In the genomic region with DNA sequence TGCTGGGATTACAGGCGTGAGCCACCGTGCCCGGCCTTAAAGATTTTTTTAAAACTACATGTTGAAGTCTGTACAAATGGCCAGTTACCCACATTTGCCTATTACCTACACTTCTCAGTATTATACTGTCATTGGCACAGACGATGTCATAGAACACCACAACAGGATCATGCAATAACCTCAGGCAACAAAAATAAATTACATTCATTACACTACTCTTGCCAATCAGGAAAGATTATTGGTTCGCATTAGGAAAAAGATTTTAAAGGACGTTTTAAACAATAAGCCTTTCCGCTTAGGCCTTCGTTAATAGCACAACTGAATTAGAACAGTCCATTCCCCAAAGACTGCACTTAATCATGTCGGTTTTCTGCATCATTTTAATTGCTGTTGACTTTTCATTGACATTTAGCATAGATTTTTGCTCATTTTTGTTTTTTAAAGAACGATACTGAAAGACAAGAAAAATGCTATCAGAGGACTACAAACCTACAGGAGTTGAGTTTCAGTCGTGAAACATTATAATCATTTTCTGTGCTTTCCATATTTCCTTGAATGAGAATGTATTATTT, we compare ENCODE assay signal across 8 cellular contexts. TPM values are rescaled to one million over a fixed set of nuclear protein-coding genes. Genes with fewer than 3 reads are reported as not detected.
DNase-seq lines count a peak whose midpoint lies in the region; ATAC-seq and TF ChIP-seq lines count a peak whose summit lies in the region.

No MANE protein-coding gene starts in this region.

- DNase-seq in heart left ventricle (no peak), Right ventricle myocardium inferior (ENCODE audit: missing footprints) (no peak), upper lobe of right lung (no peak), kidney glomerular epithelial cell (lab: John Stamatoyannopoulos, UW) (no peak), substantia nigra (lab: John Stamatoyannopoulos, UW) (no peak)
- DNase-seq in activated T-helper 2 cell treated with anti-CD3 and anti-CD28 coated beads, Interferon-gamma antibody, Interleukin-2, Interleukin-4, amounts not matched to agents 10 μg/mL and 5 μg/mL and 100 μg/mL, durations not matched to agents 14 hours and 24 hours and 36 hours (ENCODE audit: low spot score) = no peak

- peak overlapping the region; percentile 95 for H3K27ac Mint-ChIP-seq in activated T-helper 2 cell treated with anti-CD3 and anti-CD28 coated beads, Interferon-gamma antibody, Interleukin-2, Interleukin-4, amounts not matched to agents 10 μg/mL and 5 μg/mL and 100 μg/mL, durations not matched to agents 14 hours and 24 hours and 36 hours

- no peak for TF ChIP-seq POLR2A in heart left ventricle (IDR thresholded peaks at IDR 0.05)

- peaks cover 21% of the 10 kb centered on the region for H3K36me3 Mint-ChIP-seq in activated T-helper 2 cell treated with anti-CD3 and anti-CD28 coated beads, Interferon-gamma antibody, Interleukin-2, Interleukin-4, amounts not matched to agents 10 μg/mL and 5 μg/mL and 100 μg/mL, durations not matched to agents 14 hours and 24 hours and 36 hours (ENCODE audit: low read depth)

- no peaks in the 10 kb centered on the region for H3K9me3 ChIP-seq in heart left ventricle
- no peaks in the 10 kb centered on the region for H3K9me3 ChIP-seq in liver (ENCODE audit: control insufficient read depth in 4 of 4, low read length in 3 of 4)
- no peaks in the 10 kb centered on the region for H3K9me3 ChIP-seq in upper lobe of right lung

- H3K27ac ChIP-seq in heart left ventricle (peak overlapping the region in 11 of 12 donors; percentile 83 to 98 (median 96)), liver (ENCODE audit: low read depth in 1 of 2, low read length in 2 of 2) (peak overlapping the region in 1 of 2 donors; percentile 16), upper lobe of right lung (peak overlapping the region; percentile 95), substantia nigra (ENCODE audit: low read depth, low read length, poor library complexity, severe bottlenecking) (no peak overlapping the region)

- no peak for TF ChIP-seq RAD21 in liver (IDR thresholded peaks at IDR 0.05)

- WGBS in heart left ventricle, 4 donors = 72 to 75% (median 73%) methylated on average over 11 of the region's 11 CpGs
- WGBS in liver = 81% methylated on average over 11 of the region's 11 CpGs

- peaks cover 34% of the 10 kb centered on the region for H3K4me1 Mint-ChIP-seq in activated T-helper 2 cell treated with anti-CD3 and anti-CD28 coated beads, Interferon-gamma antibody, Interleukin-2, Interleukin-4, amounts not matched to agents 10 μg/mL and 5 μg/mL and 100 μg/mL, durations not matched to agents 14 hours and 24 hours and 36 hours (ENCODE audit: low read depth)

- H3K36me3 ChIP-seq in heart left ventricle (no peaks in the 10 kb centered on the region), liver (ENCODE audit: control insufficient read depth in 4 of 4, insufficient read depth in 3 of 4, low read depth in 1 of 4, low read length in 3 of 4) (no peaks in the 10 kb centered on the region), upper lobe of right lung (no peaks in the 10 kb centered on the region)

- ATAC-seq in heart left ventricle (no peak), Right ventricle myocardium inferior (no peak), upper lobe of right lung (no peak), GM21528 (IDR thresholded peaks at IDR 0.05; ENCODE audit: low FRiP score, unreplicated experiment) (no peak)

- H3K4me1 ChIP-seq in heart left ventricle (peaks cover 0 to 40% (median 15%) of the 10 kb centered on the region in 12 donors), liver (ENCODE audit: control insufficient read depth in 4 of 4, insufficient read depth in 4 of 4, low read length in 3 of 4) (peaks cover 0 to 21% (median 5%) of the 10 kb centered on the region in 4 donors), upper lobe of right lung (peaks cover 18% of the 10 kb centered on the region)

- H3K27me3 ChIP-seq in heart left ventricle (no peaks in the 10 kb centered on the region), liver (ENCODE audit: control insufficient read depth in 4 of 4, insufficient read depth in 4 of 4, low read length in 3 of 4) (no peaks in the 10 kb centered on the region), upper lobe of right lung (no peaks in the 10 kb centered on the region)

- peak overlapping the region in 9 of 12 donors; percentile 71 to 92 (median 87) for H3K4me3 ChIP-seq in heart left ventricle
- no peak overlapping the region for H3K4me3 ChIP-seq in liver (ENCODE audit: low read depth in 1 of 3, low read length in 3 of 3)
- peak overlapping the region; percentile 81 for H3K4me3 ChIP-seq in upper lobe of right lung

- H3K27me3 Mint-ChIP-seq in activated T-helper 2 cell treated with anti-CD3 and anti-CD28 coated beads, Interferon-gamma antibody, Interleukin-2, Interleukin-4, amounts not matched to agents 10 μg/mL and 5 μg/mL and 100 μg/mL, durations not matched to agents 14 hours and 24 hours and 36 hours (ENCODE audit: low read depth) = no peaks in the 10 kb centered on the region

- peak overlapping the region; percentile 76 for H3K4me3 Mint-ChIP-seq in activated T-helper 2 cell treated with anti-CD3 and anti-CD28 coated beads, Interferon-gamma antibody, Interleukin-2, Interleukin-4, amounts not matched to agents 10 μg/mL and 5 μg/mL and 100 μg/mL, durations not matched to agents 14 hours and 24 hours and 36 hours (ENCODE audit: low read depth)

- TF ChIP-seq CTCF in heart left ventricle (IDR thresholded peaks at IDR 0.05) (no peak), liver (IDR thresholded peaks at IDR 0.05; ENCODE audit: low read depth, low read length, missing input control) (no peak), upper lobe of right lung (IDR thresholded peaks at IDR 0.05) (no peak)

- peak overlapping the region; percentile 84 to 98 for H3K9ac ChIP-seq in liver (ENCODE audit: low read depth in 1 of 2, low read length in 2 of 2)

- intact Hi-C loops in heart left ventricle (cut with DNase I) (loop anchor here in 1 of 10 donors (10.0 kb wide), 1 partner anchor 316 kb away; the partner anchor contains the start of gene TMEM30A), Right ventricle myocardium inferior (cut with DNase I) (no loop called here), upper lobe of right lung (cut with DNase I) (no loop called here)
- intact Hi-C loops in activated T-helper 2 cell treated with anti-CD3 and anti-CD28 coated beads, Interferon-gamma antibody, Interleukin-2, Interleukin-4, amounts not matched to agents 10 μg/mL and 5 μg/mL and 100 μg/mL, durations not matched to agents 14 hours and 24 hours and 36 hours (cut with micrococcal nuclease) = loop anchor here (5.0 kb wide), 1 partner anchor 37 kb away; no protein-coding TSS in a partner anchor

- no peaks in the 10 kb centered on the region for H3K9me3 Mint-ChIP-seq in activated T-helper 2 cell treated with anti-CD3 and anti-CD28 coated beads, Interferon-gamma antibody, Interleukin-2, Interleukin-4, amounts not matched to agents 10 μg/mL and 5 μg/mL and 100 μg/mL, durations not matched to agents 14 hours and 24 hours and 36 hours

TF ChIP-seq in liver, 16 proteins besides CTCF, POLR2A, EP300 and RAD21 (continues in another document):
- TF ChIP-seq, protein P1, sequence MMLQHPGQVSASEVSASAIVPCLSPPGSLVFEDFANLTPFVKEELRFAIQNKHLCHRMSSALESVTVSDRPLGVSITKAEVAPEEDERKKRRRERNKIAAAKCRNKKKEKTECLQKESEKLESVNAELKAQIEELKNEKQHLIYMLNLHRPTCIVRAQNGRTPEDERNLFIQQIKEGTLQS (IDR thresholded peaks at IDR 0.05) = no peak
- TF ChIP-seq HNF4A (conservative IDR thresholded peaks at IDR 0.05) (no peak), RXRA (IDR thresholded peaks at IDR 0.05) (no peak), HNF4G (IDR thresholded peaks at IDR 0.05) (no peak), SP1 (IDR thresholded peaks at IDR 0.05) (no peak), JUND (IDR thresholded peaks at IDR 0.05) (no peak), FOXA1 (IDR thresholded peaks at IDR 0.05) (no peak), EGR1 (IDR thresholded peaks at IDR 0.05; ENCODE audit: low read depth in 2 of 2) (no peak), YY1 (IDR thresholded peaks at IDR 0.05) (no peak)
- TF ChIP-seq, protein P2, sequence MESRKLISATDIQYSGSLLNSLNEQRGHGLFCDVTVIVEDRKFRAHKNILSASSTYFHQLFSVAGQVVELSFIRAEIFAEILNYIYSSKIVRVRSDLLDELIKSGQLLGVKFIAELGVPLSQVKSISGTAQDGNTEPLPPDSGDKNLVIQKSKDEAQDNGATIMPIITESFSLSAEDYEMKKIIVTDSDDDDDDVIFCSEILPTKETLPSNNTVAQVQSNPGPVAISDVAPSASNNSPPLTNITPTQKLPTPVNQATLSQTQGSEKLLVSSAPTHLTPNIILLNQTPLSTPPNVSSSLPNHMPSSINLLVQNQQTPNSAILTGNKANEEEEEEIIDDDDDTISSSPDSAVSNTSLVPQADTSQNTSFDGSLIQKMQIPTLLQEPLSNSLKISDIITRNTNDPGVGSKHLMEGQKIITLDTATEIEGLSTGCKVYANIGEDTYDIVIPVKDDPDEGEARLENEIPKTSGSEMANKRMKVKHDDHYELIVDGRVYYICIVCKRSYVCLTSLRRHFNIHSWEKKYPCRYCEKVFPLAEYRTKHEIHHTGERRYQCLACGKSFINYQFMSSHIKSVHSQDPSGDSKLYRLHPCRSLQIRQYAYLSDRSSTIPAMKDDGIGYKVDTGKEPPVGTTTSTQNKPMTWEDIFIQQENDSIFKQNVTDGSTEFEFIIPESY (IDR thresholded peaks at IDR 0.05) = no peak

RNA-seq across cellular contexts. Expression of gene SENP6, which starts 0.9 kb away (rescaled TPM):
- 10 to 100 TPM; 49.9 to 71.5 (median 54.4) TPM for total RNA-seq in heart left ventricle
- polyA plus RNA-seq in heart left ventricle = 10 to 100 TPM; 16.2 to 23.7 TPM
- total RNA-seq in Right ventricle myocardium inferior = 53.9 TPM
- 73.8 and 81.7 TPM in 2 replicates for total RNA-seq in activated T-helper 2 cell treated with anti-CD3 and anti-CD28 coated beads, Interferon-gamma antibody, Interleukin-2, Interleukin-4, amounts not matched to agents 10 μg/mL and 5 μg/mL and 100 μg/mL, durations not matched to agents 14 hours and 24 hours and 36 hours
- 10 to 100 TPM; 41.4 to 42.3 TPM for total RNA-seq in liver
- 10 to 100 TPM; 12.2 to 12.3 TPM for polyA plus RNA-seq in liver
- total RNA-seq in upper lobe of right lung = 81.7 TPM

Comparison
In these comparisons a context has a peak if more than half of its experiments do, and no peak if none do; other contexts are left out.
1. H3K4me3 ChIP-seq: peak in heart left ventricle (9 of 12) and upper lobe of right lung (single experiment); none in liver (0 of 3).